Comparison of ENCODE assay signal across 12 cellular contexts in genomic region chr22:39409630-39410029, GRCh38. TPM values are rescaled to one million over a fixed set of nuclear protein-coding genes. Genes with fewer than 3 reads are reported as not detected.
"Had no signal": no experiment of that assay in that cellular context is flagged by ENCODE, and none has a peak within 500 bp of the region (broad histone marks: within the 10 kb centered on the region; RNA-seq: fewer than 3 reads in every experiment).

No MANE protein-coding gene starts in this region.

- H3K36me3 Mint-ChIP-seq: natural killer cell treated with Interleukin-12 subunit alpha and Interleukin-12 subunit beta and Interleukin-15 and Interleukin-18, amount 100 ng/mL, for 72 hours had no signal

- H3K9me3 Mint-ChIP-seq: activated CD4-positive, alpha-beta memory T cell treated with anti-CD3 and anti-CD28 coated beads for 36 hours; activated naive CD4-positive, alpha-beta T cell treated with anti-CD3 and anti-CD28 coated beads, Interleukin-2, amount 10 ng/mL, durations not matched to agents 7 days and 5 days; activated T-helper 1 cell treated with anti-CD3 and anti-CD28 coated beads, Interleukin-12 subunit alpha, Interleukin-12 subunit beta, Interleukin-2, Interleukin-4 antibody, amounts not matched to agents 30 ng/mL and 10 ng/mL and 1 ng/mL, durations not matched to agents 14 hours and 24 hours and 36 hours; natural killer cell treated with Interleukin-12 subunit alpha and Interleukin-12 subunit beta and Interleukin-15 and Interleukin-18, amount 100 ng/mL, for 72 hours; stimulated activated naive CD8-positive, alpha-beta T cell treated with anti-CD3 and anti-CD28 coated beads, Interleukin-15, amount 100 ng/mL, for 72 hours; T-helper 2 cell treated with Interferon-gamma antibody and Interleukin-4, amounts not matched to agents 5 μg/mL and 100 μg/mL, for 36 hours had no signal

- H3K27ac Mint-ChIP-seq: activated CD4-positive, alpha-beta memory T cell treated with anti-CD3 and anti-CD28 coated beads for 36 hours; activated naive CD4-positive, alpha-beta T cell treated with anti-CD3 and anti-CD28 coated beads, Interleukin-2, amount 10 ng/mL, durations not matched to agents 7 days and 5 days; activated T-helper 1 cell treated with anti-CD3 and anti-CD28 coated beads, Interleukin-12 subunit alpha, Interleukin-12 subunit beta, Interleukin-2, Interleukin-4 antibody, amounts not matched to agents 30 ng/mL and 10 ng/mL and 1 ng/mL, durations not matched to agents 14 hours and 24 hours and 36 hours; natural killer cell treated with Interleukin-12 subunit alpha and Interleukin-12 subunit beta and Interleukin-15 and Interleukin-18, amount 100 ng/mL, for 72 hours; stimulated activated naive CD8-positive, alpha-beta T cell treated with anti-CD3 and anti-CD28 coated beads, Interleukin-15, amount 100 ng/mL, for 72 hours; T-helper 2 cell treated with Interferon-gamma antibody and Interleukin-4, amounts not matched to agents 5 μg/mL and 100 μg/mL, for 36 hours had no signal

- H3K27ac ChIP-seq: tibial artery had no signal

- ATAC-seq: esophagus mucosa; natural killer cell treated with Interleukin-12 subunit alpha and Interleukin-12 subunit beta and Interleukin-15 and Interleukin-18, amount 100 ng/mL, for 72 hours; stimulated activated naive CD8-positive, alpha-beta T cell treated with anti-CD3 and anti-CD28 coated beads, Interleukin-15, amount 100 ng/mL, for 72 hours had no signal

- H3K27me3 Mint-ChIP-seq: activated CD4-positive, alpha-beta memory T cell treated with anti-CD3 and anti-CD28 coated beads for 36 hours; activated naive CD4-positive, alpha-beta T cell treated with anti-CD3 and anti-CD28 coated beads, Interleukin-2, amount 10 ng/mL, durations not matched to agents 7 days and 5 days; natural killer cell treated with Interleukin-12 subunit alpha and Interleukin-12 subunit beta and Interleukin-15 and Interleukin-18, amount 100 ng/mL, for 72 hours; stimulated activated naive CD8-positive, alpha-beta T cell treated with anti-CD3 and anti-CD28 coated beads, Interleukin-15, amount 100 ng/mL, for 72 hours had no signal

- DNase-seq: activated CD4-positive, alpha-beta memory T cell treated with anti-CD3 and anti-CD28 coated beads for 36 hours; activated naive CD4-positive, alpha-beta T cell treated with anti-CD3 and anti-CD28 coated beads, Interleukin-2, amount 10 ng/mL, durations not matched to agents 7 days and 5 days; central memory CD4-positive, alpha-beta T cell; mammary epithelial cell; stimulated activated CD4-positive, alpha-beta T cell treated with anti-CD3 and anti-CD28 coated beads, Interleukin-4, amount 100 ng/mL, for 24 hours; stimulated activated naive CD8-positive, alpha-beta T cell treated with anti-CD3 and anti-CD28 coated beads, Interleukin-15, amount 100 ng/mL, for 72 hours; tibial artery had no signal

- H3K4me3 Mint-ChIP-seq: activated CD4-positive, alpha-beta memory T cell treated with anti-CD3 and anti-CD28 coated beads for 36 hours; activated naive CD4-positive, alpha-beta T cell treated with anti-CD3 and anti-CD28 coated beads, Interleukin-2, amount 10 ng/mL, durations not matched to agents 7 days and 5 days; activated T-helper 1 cell treated with anti-CD3 and anti-CD28 coated beads, Interleukin-12 subunit alpha, Interleukin-12 subunit beta, Interleukin-2, Interleukin-4 antibody, amounts not matched to agents 30 ng/mL and 10 ng/mL and 1 ng/mL, durations not matched to agents 14 hours and 24 hours and 36 hours; natural killer cell treated with Interleukin-12 subunit alpha and Interleukin-12 subunit beta and Interleukin-15 and Interleukin-18, amount 100 ng/mL, for 72 hours; stimulated activated naive CD8-positive, alpha-beta T cell treated with anti-CD3 and anti-CD28 coated beads, Interleukin-15, amount 100 ng/mL, for 72 hours; T-helper 2 cell treated with Interferon-gamma antibody and Interleukin-4, amounts not matched to agents 5 μg/mL and 100 μg/mL, for 36 hours had no signal

RNA-seq across cellular contexts. Expression of gene MGAT3, which starts 47.2 kb away (rescaled TPM):
- total RNA-seq: osteoblast had no signal

RNA-seq across cellular contexts. Expression of gene SYNGR1, which starts 59.8 kb away (rescaled TPM):
- total RNA-seq: activated CD4-positive, alpha-beta memory T cell treated with anti-CD3 and anti-CD28 coated beads for 36 hours; activated T-helper 1 cell treated with anti-CD3 and anti-CD28 coated beads, Interleukin-12 subunit alpha, Interleukin-12 subunit beta, Interleukin-2, Interleukin-4 antibody, amounts not matched to agents 30 ng/mL and 10 ng/mL and 1 ng/mL, durations not matched to agents 14 hours and 24 hours and 36 hours had no signal
